34 cellular contexts compared by ENCODE assay signal in the genomic region with DNA sequence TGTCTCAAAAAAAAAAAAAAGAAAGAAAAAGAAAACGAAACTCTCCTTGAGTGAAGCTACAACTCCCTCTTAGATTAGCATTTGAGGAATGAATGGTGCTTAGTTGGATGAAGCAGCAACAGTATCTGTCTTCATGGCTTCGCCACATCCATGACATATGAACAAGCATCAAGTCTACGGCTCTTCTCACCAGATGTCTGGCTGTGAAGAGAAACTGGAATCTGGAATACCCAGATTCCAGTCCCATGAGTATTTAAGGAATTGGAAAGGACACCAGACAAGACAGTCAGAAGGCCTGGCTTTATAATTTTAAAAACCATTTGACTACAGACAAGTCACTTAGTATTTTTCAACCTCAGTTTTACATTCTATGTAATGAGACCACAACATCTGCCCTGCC.
"Had no signal": no experiment of that assay in that cellular context is flagged by ENCODE, and none has a peak within 500 bp of the region (broad histone marks: within the 10 kb centered on the region; RNA-seq: fewer than 3 reads in every experiment).

No MANE protein-coding gene starts in this region.

- H2AFZ ChIP-seq: PC-9 had no signal

- DNase-seq: activated B cell treated with CpG ODN at 0.5 μM for 24 hours; activated CD4-positive, alpha-beta memory T cell treated with anti-CD3 and anti-CD28 coated beads for 36 hours; activated CD4-positive, alpha-beta T cell treated with anti-CD3 and anti-CD28 coated beads for 4 hours; activated CD4-positive, alpha-beta T cell treated with anti-CD3 and anti-CD28 coated beads, Interleukin-2, amount 50 U/mL, for 1 hour; activated CD4-positive, CD25-positive, alpha-beta regulatory T cell treated with anti-CD3 and anti-CD28 coated beads, Interleukin-2, amount 50 U/mL, for 72 hours; activated CD8-positive, alpha-beta memory T cell treated with anti-CD3 and anti-CD28 coated beads, Interleukin-2, amount 50 U/mL, for 4 hours; activated gamma-delta T cell treated with Interleukin-2 at 50 U/mL for 16 hours; activated naive CD4-positive, alpha-beta T cell treated with anti-CD3 and anti-CD28 coated beads for 36 hours; activated naive CD8-positive, alpha-beta T cell treated with anti-CD3 and anti-CD28 coated beads, Interleukin-2, amount 50 U/mL, for 24 hours; activated T-cell treated with anti-CD3 and anti-CD28 coated beads for 4 hours; activated T-cell treated with anti-CD3 and anti-CD28 coated beads, Interleukin-2, amount 50 U/mL, for 4 hours; anterior cingulate cortex; Karpas-422; MG63; NCI-H1048; NCI-H1105 treated with DMSO at 0.1 percent for 48 hours; NCI-H1436; NCI-H1694 treated with DMSO at 0.1 percent for 48 hours; NCI-H2029; NCI-H510A; NCI-H526; NCI-H748 treated with DMSO at 0.1 percent for 48 hours; NK-92 treated with Interleukin-12 subunit alpha and Interleukin-12 subunit beta, amount 100 ng/mL, for 24 hours; PC-9; Right ventricle myocardium superior; SW 1271; T-helper 1 cell; T-helper 2 cell; T-helper 9 cell had no signal

- H3K4me3 Mint-ChIP-seq: activated B cell treated with CpG ODN at 0.5 μM for 24 hours; activated CD4-positive, alpha-beta memory T cell treated with anti-CD3 and anti-CD28 coated beads for 36 hours; activated naive CD4-positive, alpha-beta T cell treated with anti-CD3 and anti-CD28 coated beads for 36 hours; activated naive CD8-positive, alpha-beta T cell; activated naive CD8-positive, alpha-beta T cell treated with anti-CD3 and anti-CD28 coated beads, Interleukin-2, amount 50 U/mL, for 24 hours; activated T-cell treated with anti-CD3 and anti-CD28 coated beads, Interleukin-2, amount 50 U/mL, for 4 hours; activated T-helper 1 cell treated with anti-CD3 and anti-CD28 coated beads, Interleukin-12 subunit alpha, Interleukin-12 subunit beta, Interleukin-2, Interleukin-4 antibody, amounts not matched to agents 30 ng/mL and 10 ng/mL and 1 ng/mL, durations not matched to agents 14 hours and 24 hours and 36 hours; central memory CD8-positive, alpha-beta T cell had no signal

- H3K36me3 Mint-ChIP-seq: activated CD4-positive, alpha-beta memory T cell treated with anti-CD3 and anti-CD28 coated beads for 36 hours; activated naive CD8-positive, alpha-beta T cell had no signal

- H3K27me3 Mint-ChIP-seq: activated naive CD8-positive, alpha-beta T cell had no signal

- ATAC-seq: activated naive CD8-positive, alpha-beta T cell treated with anti-CD3 and anti-CD28 coated beads, Interleukin-2, amount 50 U/mL, for 24 hours; activated T-cell treated with anti-CD3 and anti-CD28 coated beads, Interleukin-2, amount 50 U/mL, for 4 hours had no signal

- H3K27ac Mint-ChIP-seq: activated B cell treated with CpG ODN at 0.5 μM for 24 hours; activated CD4-positive, alpha-beta memory T cell treated with anti-CD3 and anti-CD28 coated beads for 36 hours; activated naive CD4-positive, alpha-beta T cell treated with anti-CD3 and anti-CD28 coated beads for 36 hours; activated naive CD8-positive, alpha-beta T cell; activated naive CD8-positive, alpha-beta T cell treated with anti-CD3 and anti-CD28 coated beads, Interleukin-2, amount 50 U/mL, for 24 hours; activated T-helper 1 cell treated with anti-CD3 and anti-CD28 coated beads, Interleukin-12 subunit alpha, Interleukin-12 subunit beta, Interleukin-2, Interleukin-4 antibody, amounts not matched to agents 30 ng/mL and 10 ng/mL and 1 ng/mL, durations not matched to agents 14 hours and 24 hours and 36 hours had no signal

- H3K36me3 ChIP-seq: cardiac muscle cell, MG63 had no signal

- H3K4me3 ChIP-seq: cardiac muscle cell, MG63, PC-9 had no signal

- H3K9me3 Mint-ChIP-seq: activated CD4-positive, alpha-beta memory T cell treated with anti-CD3 and anti-CD28 coated beads for 36 hours; activated naive CD4-positive, alpha-beta T cell treated with anti-CD3 and anti-CD28 coated beads for 36 hours; activated naive CD8-positive, alpha-beta T cell treated with anti-CD3 and anti-CD28 coated beads, Interleukin-2, amount 50 U/mL, for 24 hours; activated T-cell treated with anti-CD3 and anti-CD28 coated beads, Interleukin-2, amount 50 U/mL, for 4 hours; central memory CD8-positive, alpha-beta T cell had no signal

- H3K27ac ChIP-seq: cardiac muscle cell, PC-9, VCaP had no signal

- H3K4me1 Mint-ChIP-seq: activated B cell treated with CpG ODN at 0.5 μM for 24 hours; central memory CD8-positive, alpha-beta T cell had no signal

- H3K4me2 ChIP-seq: PC-9 had no signal
